ENCODE assay signal across 9 cellular contexts in the genomic region with DNA sequence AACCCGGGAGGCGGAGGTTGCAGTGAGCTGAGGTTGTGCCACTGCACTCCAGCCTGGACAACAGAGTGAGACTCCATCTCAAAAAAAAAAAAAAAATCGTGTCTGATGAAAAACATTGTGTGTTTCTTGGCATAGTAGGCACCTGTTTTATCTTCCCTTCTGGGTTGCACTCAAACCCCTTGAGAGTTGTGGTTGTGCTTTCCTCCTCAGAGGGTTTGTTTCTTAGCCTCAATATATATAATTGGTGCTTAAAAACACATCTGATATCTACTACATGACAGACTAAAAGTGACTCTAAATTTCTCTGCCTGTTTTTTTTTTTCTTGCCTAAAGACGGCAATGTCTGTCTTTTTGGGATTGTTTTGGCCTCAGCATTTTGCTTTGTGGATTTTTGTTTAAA. TPM values are rescaled to one million over a fixed set of nuclear protein-coding genes. Genes with fewer than 3 reads are reported as not detected.
DNase-seq lines count a peak whose midpoint lies in the region; ATAC-seq, FAIRE-seq and TF ChIP-seq lines count a peak whose summit lies in the region.
"Had no signal": no experiment of that assay in that cellular context is flagged by ENCODE, and none has a peak within 500 bp of the region (broad histone marks: within the 10 kb centered on the region; RNA-seq: fewer than 3 reads in every experiment).

No MANE protein-coding gene starts in this region.

- H4K20me1 ChIP-seq in astrocyte (ENCODE audit: insufficient read depth, low read length) = peaks cover 65% of the 10 kb centered on the region

- DNase-seq in astrocyte (ENCODE audit: low read depth) (no peak), iPS-NIHi7 (ENCODE audit: extremely low spot score) (no peak), activated gamma-delta T cell treated with Interleukin-2 at 50 U/mL for 16 hours (no peak), kidney glomerular epithelial cell (lab: John Stamatoyannopoulos, UW) (no peak), SKM-1 (lab: John Stamatoyannopoulos, UW; ENCODE audit: unreplicated experiment) (no peak)
- DNase-seq: glutamatergic neuron had no signal

- FAIRE-seq in astrocyte (lab: Jason Lieb, UNC) = no peak

- H3K9me3 Mint-ChIP-seq in astrocyte (ENCODE audit: unreplicated experiment) = no peaks in the 10 kb centered on the region

- peaks cover 4% of the 10 kb centered on the region for H3K4me1 ChIP-seq in astrocyte (ENCODE audit: insufficient read depth, low read length)

- no peak for TF ChIP-seq CTCF in astrocyte (IDR thresholded peaks at IDR 0.05; ENCODE audit: insufficient read depth, low read depth, low read length)

- peaks cover 5% of the 10 kb centered on the region for H3K36me3 ChIP-seq in astrocyte (ENCODE audit: insufficient read depth, low read length)

- no peaks in the 10 kb centered on the region for H3K9me3 ChIP-seq in astrocyte (ENCODE audit: insufficient read depth, low read depth, low read length)

- peak overlapping the region; percentile 9 for H3K27ac Mint-ChIP-seq in astrocyte (ENCODE audit: unreplicated experiment)

- no peak overlapping the region for H3K9ac ChIP-seq in astrocyte (ENCODE audit: low read length)

- H3K27me3 Mint-ChIP-seq in astrocyte (ENCODE audit: low read depth, unreplicated experiment) = no peaks in the 10 kb centered on the region

- H3K27ac ChIP-seq in astrocyte (ENCODE audit: low read depth, low read length) = no peak overlapping the region

- ATAC-seq in GM18498 (IDR thresholded peaks at IDR 0.05; ENCODE audit: unreplicated experiment) = peak; percentile 47
- ATAC-seq in GM21367 (IDR thresholded peaks at IDR 0.05; ENCODE audit: unreplicated experiment) = peak; percentile 54
- ATAC-seq in HG03097 (IDR thresholded peaks at IDR 0.05; ENCODE audit: low FRiP score, unreplicated experiment) = peak; percentile 33

- no peak overlapping the region for H2AFZ ChIP-seq in astrocyte (ENCODE audit: low read depth, low read length)

- peaks cover 21% of the 10 kb centered on the region for H3K4me1 Mint-ChIP-seq in astrocyte (ENCODE audit: low read depth, unreplicated experiment)

- no peak overlapping the region for H3K4me2 ChIP-seq in astrocyte (ENCODE audit: low read length)

- no peak overlapping the region for H3K4me3 ChIP-seq in astrocyte (ENCODE audit: insufficient read depth, low read depth, low read length)

- H3K79me2 ChIP-seq in astrocyte (ENCODE audit: insufficient read depth, low read length) = peaks cover 70% of the 10 kb centered on the region

- no peaks in the 10 kb centered on the region for H3K36me3 Mint-ChIP-seq in astrocyte (ENCODE audit: low read depth, unreplicated experiment)

- H3K4me3 Mint-ChIP-seq in astrocyte (ENCODE audit: unreplicated experiment) = no peak overlapping the region

- H3K27me3 ChIP-seq in astrocyte (ENCODE audit: insufficient read depth, low read length) = no peaks in the 10 kb centered on the region

RNA-seq across cellular contexts. Expression of gene NR1D2, which starts 7.6 kb away (rescaled TPM):
- total RNA-seq in astrocyte = 19.2 and 20.7 TPM in 2 replicates

RNA-seq across cellular contexts. Expression of gene RPL15, which starts 35.7 kb away (rescaled TPM):
- 1,579 and 1,629 TPM in 2 replicates for total RNA-seq in astrocyte

RNA-seq across cellular contexts. Expression of gene NKIRAS1, which starts 35.9 kb away (rescaled TPM):
- 10.7 and 11.0 TPM in 2 replicates for total RNA-seq in astrocyte
